In genomic region chr3:161412117-161412516, GRCh38 we compare ENCODE assay signal across 21 cellular contexts. TPM values are rescaled to one million over a fixed set of nuclear protein-coding genes. Genes with fewer than 3 reads are reported as not detected.
DNase-seq lines count a peak whose midpoint lies in the region; ATAC-seq and TF ChIP-seq lines count a peak whose summit lies in the region.
"Had no signal": no experiment of that assay in that cellular context is flagged by ENCODE, and none has a peak within 500 bp of the region (broad histone marks: within the 10 kb centered on the region; RNA-seq: fewer than 3 reads in every experiment).

No MANE protein-coding gene starts in this region.

- ATAC-seq in Panc1 = peak; percentile 80
- no peak for ATAC-seq in effector memory CD8-positive, alpha-beta T cell (replicated peaks)
- ATAC-seq in stimulated activated naive CD8-positive, alpha-beta T cell treated with anti-CD3 and anti-CD28 coated beads, Interleukin-15, Interleukin-2, amounts not matched to agents 100 U/mL and 50 U/mL, for 24 hours = no peak
- ATAC-seq: GM12878 had no signal

- H4K20me1 ChIP-seq in hepatocyte (ENCODE audit: insufficient read depth, poor library complexity, severe bottlenecking) = no peaks in the 10 kb centered on the region

- H3K9me3 ChIP-seq in Panc1 (ENCODE audit: control insufficient read depth, insufficient read depth, low read depth, low read length) (no peaks in the 10 kb centered on the region), hepatocyte (ENCODE audit: low read depth) (no peaks in the 10 kb centered on the region)
- H3K9me3 ChIP-seq: SJSA1 had no signal

- intact Hi-C loops in Panc1 (cut with micrococcal nuclease; ENCODE audit: unreplicated experiment) = no loop called here

- no peak overlapping the region for H3K4me3 Mint-ChIP-seq in type B pancreatic cell
- no peak overlapping the region for H3K4me3 Mint-ChIP-seq in effector memory CD8-positive, alpha-beta T cell

- H3K4me1 Mint-ChIP-seq in type B pancreatic cell (ENCODE audit: unreplicated experiment) = peaks cover 28% of the 10 kb centered on the region
- H3K4me1 Mint-ChIP-seq in effector memory CD8-positive, alpha-beta T cell (ENCODE audit: low read depth in 2 of 2) = peaks cover 0 to 2% of the 10 kb centered on the region in 2 donors

- H3K4me2 ChIP-seq in hepatocyte = no peak overlapping the region

- H3K27me3 ChIP-seq in Panc1 (ENCODE audit: control insufficient read depth, insufficient read depth, low read length) = no peaks in the 10 kb centered on the region
- no peaks in the 10 kb centered on the region for H3K27me3 ChIP-seq in hepatocyte
- H3K27me3 ChIP-seq: SJSA1 had no signal

- H3K27ac ChIP-seq in Panc1 (ENCODE audit: low read length) (peak overlapping the region; percentile 10; the same call in 1 of the 2 replicates), hepatocyte (peak overlapping the region; percentile 63)
- H3K27ac ChIP-seq: SJSA1 had no signal

- no peaks in the 10 kb centered on the region for H3K9me2 ChIP-seq in hepatocyte (replicated peaks; ENCODE audit: insufficient read depth)

- H2AFZ ChIP-seq in hepatocyte = no peak overlapping the region

- CTCF ChIA-PET in Panc1 (lab: Charles Lee) = no interaction called here

- peaks cover 8% of the 10 kb centered on the region for H3K9me3 Mint-ChIP-seq in type B pancreatic cell
- H3K9me3 Mint-ChIP-seq in effector memory CD8-positive, alpha-beta T cell = peaks cover 0 to 2% of the 10 kb centered on the region in 2 donors

- 40% methylated on average over 1 of the region's 1 CpG for WGBS in hepatocyte (ENCODE audit: low lambda C conversion rate, missing lambda C conversion rate)

- H3K27me3 Mint-ChIP-seq in type B pancreatic cell = peaks cover 3% of the 10 kb centered on the region
- H3K27me3 Mint-ChIP-seq in effector memory CD8-positive, alpha-beta T cell = peaks cover 16 to 17% of the 10 kb centered on the region in 2 donors

- peak; percentile 86 for DNase-seq in SIG-M5 treated with dmso at 0.1 percent for 504 hours (lab: John Stamatoyannopoulos, UW; ENCODE audit: unreplicated experiment)
- no peak for DNase-seq in SIG-M5 (lab: John Stamatoyannopoulos, UW)
- no peak for DNase-seq in Panc1 (ENCODE audit: low read depth, low spot score)
- DNase-seq in hepatocyte (ENCODE audit: low spot score) = no peak
- DNase-seq in type B pancreatic cell (ENCODE audit: extremely low spot score, unreplicated experiment) = no peak
- DNase-seq in effector memory CD8-positive, alpha-beta T cell = no peak
- DNase-seq in stimulated activated naive CD8-positive, alpha-beta T cell treated with anti-CD3 and anti-CD28 coated beads, Interleukin-15, Interleukin-2, amounts not matched to agents 100 U/mL and 50 U/mL, for 24 hours = no peak
- no peak for DNase-seq in putamen (ENCODE audit: low spot score)
- DNase-seq: 8988T, C1 segment of cervical spinal cord, COR-L47, DMS53, H7, NCI-H1092, NCI-H1694, NCI-H446 treated with DMSO at 0.1 percent for 48 hours, NCI-H82 had no signal

- no peaks in the 10 kb centered on the region for H3K79me2 ChIP-seq in hepatocyte

- H3K36me3 ChIP-seq in Panc1 (ENCODE audit: control insufficient read depth, insufficient read depth, low read length) = no peaks in the 10 kb centered on the region
- H3K36me3 ChIP-seq in hepatocyte (replicated peaks; ENCODE audit: insufficient read depth, low read depth) = no peaks in the 10 kb centered on the region
- H3K36me3 ChIP-seq: SJSA1 had no signal

- in situ Hi-C loops in Panc1 (cut with HindIII; ENCODE audit: low pct_unique_long_range_greater_than_20kb, low sequenced_read_pairs) = no loop called here

- peak overlapping the region; percentile 62 for H3K27ac Mint-ChIP-seq in type B pancreatic cell
- no peak overlapping the region for H3K27ac Mint-ChIP-seq in effector memory CD8-positive, alpha-beta T cell

- H3K4me1 ChIP-seq in Panc1 (ENCODE audit: control insufficient read depth, insufficient read depth, low read length) = peaks cover 23% of the 10 kb centered on the region; the same call in 1 of the 2 replicates
- peaks cover 3% of the 10 kb centered on the region for H3K4me1 ChIP-seq in hepatocyte (ENCODE audit: insufficient read depth)

- POLR2A ChIA-PET in Panc1 (lab: Charles Lee) = no interaction called here

- H3K4me3 ChIP-seq in Panc1 (ENCODE audit: low read depth in 2 of 2, low read length in 2 of 2) (no peak overlapping the region), hepatocyte (no peak overlapping the region)
- H3K4me3 ChIP-seq: GM12878, SJSA1 had no signal

- H3K36me3 Mint-ChIP-seq in type B pancreatic cell = peaks cover 7% of the 10 kb centered on the region
- H3K36me3 Mint-ChIP-seq in effector memory CD8-positive, alpha-beta T cell (ENCODE audit: insufficient read depth) = peaks cover 7% of the 10 kb centered on the region

- TF ChIP-seq CTCF in Panc1 (IDR thresholded peaks at IDR 0.05) = no peak
- no peak for TF ChIP-seq CTCF in hepatocyte (IDR thresholded peaks at IDR 0.05; ENCODE audit: poor library complexity)
- TF ChIP-seq CTCF in type B pancreatic cell (conservative IDR thresholded peaks at IDR 0.05) = no peak

- no TSS peak for BruUV-seq in Panc1 (replicated peaks; lab: Mats Ljungman, UMichigan)

RNA-seq across cellular contexts. Expression of gene SPTSSB, which starts 40.8 kb away (rescaled TPM):
- total RNA-seq in Panc1 (2021; ENCODE audit: unreplicated experiment) (3.7 TPM), hepatocyte (5.0 and 5.3 TPM in 2 replicates), type B pancreatic cell (ENCODE audit: low replicate concordance) (28.8 and 69.1 TPM in 2 replicates)
- 3.1 TPM for polyA plus RNA-seq in Panc1 (2012; ENCODE audit: insufficient read length)
- 6.9 and 17.2 TPM in 2 replicates for polyA plus RNA-seq in hepatocyte
- total RNA-seq: G401, RPMI7951, SJSA1 had no signal
